ENCODE assay signal across 8 cellular contexts in the genomic region with DNA sequence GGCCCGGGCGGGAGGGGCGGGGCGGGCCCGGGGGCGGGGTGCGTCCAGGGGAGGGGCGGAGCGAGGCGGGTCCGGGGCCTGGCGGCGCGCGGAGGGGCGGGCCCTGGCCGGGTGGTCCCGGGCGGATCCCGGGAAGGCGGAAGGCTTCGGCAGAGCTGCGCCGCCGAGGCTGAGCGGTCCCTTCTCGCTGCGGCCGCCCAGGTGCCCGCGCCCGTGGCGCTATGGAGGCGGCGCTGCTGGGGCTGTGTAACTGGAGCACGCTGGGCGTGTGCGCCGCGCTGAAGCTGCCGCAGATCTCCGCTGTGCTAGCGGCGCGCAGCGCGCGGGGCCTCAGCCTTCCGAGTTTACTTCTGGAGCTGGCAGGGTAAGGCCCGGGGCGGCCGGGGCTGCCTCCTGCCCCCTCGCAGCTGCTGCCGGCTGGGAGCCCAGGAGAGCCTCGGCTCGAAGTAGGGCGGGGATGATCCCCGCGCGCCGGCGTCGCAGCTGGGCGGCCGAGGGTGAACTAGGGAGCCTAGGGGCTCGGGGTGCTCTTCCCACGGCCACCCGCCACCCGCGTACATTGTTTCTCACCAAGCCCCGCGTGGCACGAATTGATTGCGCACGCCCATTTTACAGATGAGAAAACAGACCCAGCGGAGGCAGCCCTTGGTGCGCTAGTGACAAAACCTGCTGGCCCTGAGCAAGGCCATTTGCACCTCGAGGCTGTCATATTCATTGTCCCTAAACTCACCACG. TPM values are rescaled to one million over a fixed set of nuclear protein-coding genes. Genes with fewer than 3 reads are reported as not detected.
A peak's percentile ranks its signal among the peaks of the same experiment; 100 is the strongest.
DNase-seq lines count a peak whose midpoint lies in the region; ATAC-seq, FAIRE-seq and TF ChIP-seq lines count a peak whose summit lies in the region.

A gene (plus strand): TSS at position 142 of the 734 bp plus-strand sequence. CDS start 80 bp downstream, at position 222.

- CTCF ChIA-PET in Caco-2 (lab: Charles Lee) = interaction anchor here (0.7 to 1.5 kb wide), 4 partner anchors 22 to 263 kb away, joined by 3 to 10 read pairs (median 7); a partner anchor contains a TSS
- CTCF ChIA-PET in activated CD4-positive, alpha-beta memory T cell treated with anti-CD3 and anti-CD28 coated beads for 36 hours (lab: Charles Lee) = interaction anchor here (1.3 to 1.5 kb wide), 2 partner anchors 23 to 427 kb away, joined by 4 to 12 read pairs; a partner anchor contains a TSS

- DNase-seq in Caco-2 (peak in 1 of 2 experiments; percentile 94), GM19239 (ENCODE audit: insufficient read length, low spot score) (peak; percentile 85), NCI-H2227 treated with DMSO at 0.1 percent for 48 hours (lab: John Stamatoyannopoulos, UW) (peak; percentile 90), foreskin fibroblast (peak; percentile 88 to 94), ovary (no peak), urothelium cell line (ENCODE audit: low spot score) (no peak)
- no peak for DNase-seq in activated CD4-positive, alpha-beta memory T cell treated with anti-CD3 and anti-CD28 coated beads for 36 hours

- intact Hi-C loops in Caco-2 (cut with micrococcal nuclease; ENCODE audit: unreplicated experiment) (loop anchor here (2.0 to 10.0 kb wide), 3 partner anchors 23 to 1232 kb away; a partner anchor contains a TSS), ovary (cut with DNase I) (loop anchor here in 1 of 4 donors (10.0 kb wide), 1 partner anchor 189 kb away; a partner anchor contains a TSS)
- intact Hi-C loops in activated CD4-positive, alpha-beta memory T cell treated with anti-CD3 and anti-CD28 coated beads for 36 hours (cut with micrococcal nuclease) = loop anchor here (1.0 to 10.0 kb wide), 6 partner anchors 23 to 597 kb away; a partner anchor contains a TSS

- H3K36me3 ChIP-seq in Caco-2 (ENCODE audit: control insufficient read depth, insufficient read depth, low read length) (no peaks in the 10 kb centered on the region), ovary (no peaks in the 10 kb centered on the region)

- peak within 1 kb of the TSS; percentile 55 for H3K4me3 Mint-ChIP-seq in Caco-2 (ENCODE audit: unreplicated experiment)
- peak within 1 kb of the TSS; percentile 77 for H3K4me3 Mint-ChIP-seq in activated CD4-positive, alpha-beta memory T cell treated with anti-CD3 and anti-CD28 coated beads for 36 hours

- peak; percentile 87 for ATAC-seq in HG03354 (IDR thresholded peaks at IDR 0.05; ENCODE audit: poor library complexity, severe bottlenecking, unreplicated experiment)

- H3K9me3 ChIP-seq in Caco-2 (no peaks in the 10 kb centered on the region), ovary (no peaks in the 10 kb centered on the region)

- POLR2A ChIA-PET in Caco-2 (lab: Charles Lee) = interaction anchor here (1.6 kb wide), 1 partner anchor 23 kb away, joined by 11 read pairs; a partner anchor contains a TSS
- POLR2A ChIA-PET in activated CD4-positive, alpha-beta memory T cell treated with anti-CD3 and anti-CD28 coated beads for 36 hours (lab: Charles Lee) = interaction anchor here (0.8 to 2.3 kb wide), 3 partner anchors 11 to 189 kb away, joined by 4 to 14 read pairs (median 8); a partner anchor contains a TSS

- H3K27me3 ChIP-seq in Caco-2 (replicated peaks; ENCODE audit: control insufficient read depth, insufficient read depth, low read length) (no peaks in the 10 kb centered on the region), ovary (no peaks in the 10 kb centered on the region)

- H3K36me3 Mint-ChIP-seq in Caco-2 (ENCODE audit: insufficient read depth, unreplicated experiment) = peaks cover 5% of the 10 kb centered on the region
- no peaks in the 10 kb centered on the region for H3K36me3 Mint-ChIP-seq in activated CD4-positive, alpha-beta memory T cell treated with anti-CD3 and anti-CD28 coated beads for 36 hours

- 2 to 9% (median 3%) methylated on average over 17 to 76 of the region's 79 CpGs for WGBS in ovary, 3 donors

- H3K4me3 ChIP-seq in Caco-2 (ENCODE audit: low read depth, low read length) (peak within 1 kb of the TSS; percentile 65), foreskin fibroblast (ENCODE audit: low read depth in 1 of 2, low read length in 2 of 2) (peak within 1 kb of the TSS; percentile 66 to 71), ovary (peak within 1 kb of the TSS; percentile 80)

- peak within 1 kb of the TSS; percentile 92 for H3K27ac Mint-ChIP-seq in Caco-2 (ENCODE audit: unreplicated experiment)
- H3K27ac Mint-ChIP-seq in activated CD4-positive, alpha-beta memory T cell treated with anti-CD3 and anti-CD28 coated beads for 36 hours = peak within 1 kb of the TSS; percentile 74

- TF ChIP-seq EP300 in ovary (IDR thresholded peaks at IDR 0.05) = no peak

- no peaks in the 10 kb centered on the region for H3K27me3 Mint-ChIP-seq in Caco-2 (ENCODE audit: insufficient read depth, unreplicated experiment)
- H3K27me3 Mint-ChIP-seq in activated CD4-positive, alpha-beta memory T cell treated with anti-CD3 and anti-CD28 coated beads for 36 hours = no peaks in the 10 kb centered on the region

- FAIRE-seq in GM19239 (lab: Jason Lieb, UNC) = peak; percentile 58
- FAIRE-seq in urothelium cell line (lab: Jason Lieb, UNC) = no peak

- H3K4me1 Mint-ChIP-seq in Caco-2 (ENCODE audit: low read depth, unreplicated experiment) = no peaks in the 10 kb centered on the region
- H3K4me1 Mint-ChIP-seq in activated CD4-positive, alpha-beta memory T cell treated with anti-CD3 and anti-CD28 coated beads for 36 hours (ENCODE audit: low read depth) = peaks cover 20% of the 10 kb centered on the region

- peak; percentile 45 for TF ChIP-seq POLR2A in ovary (IDR thresholded peaks at IDR 0.05)

- BruUV-seq in Caco-2 (replicated peaks; lab: Mats Ljungman, UMichigan) = no TSS peak

- H3K9me3 Mint-ChIP-seq in Caco-2 (ENCODE audit: unreplicated experiment) = no peaks in the 10 kb centered on the region
- no peaks in the 10 kb centered on the region for H3K9me3 Mint-ChIP-seq in activated CD4-positive, alpha-beta memory T cell treated with anti-CD3 and anti-CD28 coated beads for 36 hours

- H3K4me1 ChIP-seq in Caco-2 = peaks cover 11% of the 10 kb centered on the region
- H3K4me1 ChIP-seq in ovary (ENCODE audit: insufficient read depth) = peaks cover 2% of the 10 kb centered on the region

- peak in 1 of 2 experiments; percentile 28 for TF ChIP-seq CTCF in Caco-2 (IDR thresholded peaks at IDR 0.05; ENCODE audit: insufficient read depth in 1 of 2, low read depth in 1 of 2, low read length in 1 of 2, severe bottlenecking in 1 of 2, unreplicated experiment in 1 of 2)
- no peak for TF ChIP-seq CTCF in foreskin fibroblast (IDR thresholded peaks at IDR 0.05; ENCODE audit: low read depth, low read length)
- no peak for TF ChIP-seq CTCF in ovary (IDR thresholded peaks at IDR 0.05)

- H3K27ac ChIP-seq in ovary = peak within 1 kb of the TSS; percentile 57 to 87

RNA-seq across cellular contexts. Expression of the gene that starts here (rescaled TPM):
- total RNA-seq in Caco-2 (2022) = 10.4 and 12.1 TPM in 2 replicates
- 10 to 100 TPM; 14.4 to 15.9 TPM for total RNA-seq in activated CD4-positive, alpha-beta memory T cell treated with anti-CD3 and anti-CD28 coated beads for 36 hours
- 10 to 100 TPM; 22.9 to 76.2 (median 29.1) TPM for total RNA-seq in ovary
- polyA plus RNA-seq in ovary = 10 to 100 TPM; 36.5 to 43.5 TPM

Comparison
In these comparisons a context has a peak if more than half of its experiments do, and no peak if none do; other contexts are left out.
1. DNase-seq: peak in GM19239 (single experiment), NCI-H2227 treated with DMSO at 0.1 percent for 48 hours (single experiment) and foreskin fibroblast (2 of 2); none in activated CD4-positive, alpha-beta memory T cell treated with anti-CD3 and anti-CD28 coated beads for 36 hours (single experiment), ovary (0 of 5) and urothelium cell line (single experiment).
2. Peak in every context shown above with its lines, with median percentiles within 50 percentile points of each other: H3K4me3 ChIP-seq.